ENCODE assay signal across 20 cellular contexts in the genomic region with DNA sequence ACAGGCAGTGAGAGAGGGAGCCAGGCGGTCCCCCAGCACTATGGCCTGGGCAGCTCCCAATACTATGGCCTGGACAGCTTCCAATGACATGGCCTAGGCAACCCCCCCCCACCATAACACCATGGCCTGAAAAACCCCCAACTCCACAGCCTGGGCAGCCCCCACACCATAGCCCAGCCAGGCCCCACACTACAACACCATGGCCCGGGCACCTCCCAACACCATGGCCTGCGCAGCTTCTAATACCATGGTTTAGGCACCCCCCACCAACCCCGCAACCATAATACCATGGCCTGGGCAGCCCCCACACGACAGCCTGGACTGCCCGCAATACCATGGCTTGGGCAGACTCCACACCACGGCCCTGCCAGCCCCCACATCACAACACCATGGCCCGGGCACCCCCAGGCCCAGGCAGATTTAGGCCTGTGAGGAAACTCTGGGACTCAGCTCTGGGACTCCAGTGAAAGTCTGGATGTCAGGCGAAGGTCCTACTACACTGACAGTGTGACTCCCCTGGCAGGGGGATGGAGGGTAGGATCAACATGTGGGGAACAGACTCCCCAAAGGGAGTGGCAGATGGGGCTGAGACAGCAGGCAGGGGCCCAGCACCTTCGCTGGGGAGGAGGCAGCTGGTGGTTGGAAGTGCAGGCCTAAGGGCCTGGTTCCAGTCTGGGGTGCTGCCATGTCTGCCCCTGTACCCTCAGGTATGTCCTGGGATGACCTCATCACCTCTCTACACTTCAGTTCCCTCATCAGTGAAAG. TPM values are rescaled to one million over a fixed set of nuclear protein-coding genes. Genes with fewer than 3 reads are reported as not detected.
DNase-seq lines count a peak whose midpoint lies in the region; ATAC-seq and TF ChIP-seq lines count a peak whose summit lies in the region.
"Had no signal": no experiment of that assay in that cellular context is flagged by ENCODE, and none has a peak within 500 bp of the region (broad histone marks: within the 10 kb centered on the region; RNA-seq: fewer than 3 reads in every experiment).

No MANE protein-coding gene starts in this region.

- no peaks in the 10 kb centered on the region for H3K4me1 Mint-ChIP-seq in chondrocyte (ENCODE audit: low read depth)

- no peaks in the 10 kb centered on the region for H3K9me3 ChIP-seq in tibial artery

- peaks cover 0 to 8% (median 0%) of the 10 kb centered on the region in 3 donors for H3K36me3 ChIP-seq in tibial artery

- no peak for TF ChIP-seq CTCF in chondrocyte (IDR thresholded peaks at IDR 0.05)
- no peak for TF ChIP-seq CTCF in tibial artery (IDR thresholded peaks at IDR 0.05)

- no peak overlapping the region for H3K27ac Mint-ChIP-seq in chondrocyte (ENCODE audit: unreplicated experiment)

- peaks cover 1% of the 10 kb centered on the region for H3K9me3 Mint-ChIP-seq in chondrocyte (ENCODE audit: low read depth)

- peak; percentile 36 for DNase-seq in chondrocyte (ENCODE audit: low spot score)
- peak; percentile 51 for DNase-seq in islet precursor cell
- DNase-seq in posterior vena cava (ENCODE audit: low spot score): peak; percentile 63
- no peak for DNase-seq in tibial artery
- no peak for DNase-seq in SHP77 (lab: John Stamatoyannopoulos, UW)
- DNase-seq in foreskin melanocyte: no peak
- no peak for DNase-seq in HK-2 (ENCODE audit: unreplicated experiment)
- DNase-seq: AML-193, GM23248, HCEC 1CT, MM.1S, NCI-H1105, NCI-H2081 treated with DMSO at 0.1 percent for 48 hours, NCI-H510A treated with DMSO at 0.1 percent for 48 hours, NCI-H82, OCI-M1, Right ventricle myocardium superior had no signal

- intact Hi-C loops in posterior vena cava (cut with DNase I): no loop called here
- intact Hi-C loops in tibial artery (cut with DNase I; ENCODE audit: low total_unique reads): no loop called here

- peaks cover 0 to 75% (median 43%) of the 10 kb centered on the region in 4 donors for H3K4me1 ChIP-seq in tibial artery

- H3K27me3 Mint-ChIP-seq in chondrocyte (ENCODE audit: low read depth): peaks cover 11% of the 10 kb centered on the region

- no peaks in the 10 kb centered on the region for H3K27me3 ChIP-seq in tibial artery

- H3K27ac ChIP-seq in tibial artery: peak overlapping the region; percentile 84 to 91
- H3K27ac ChIP-seq: C4-2B, GM23248 had no signal

- no peak overlapping the region for H3K4me3 ChIP-seq in tibial artery
- H3K4me3 ChIP-seq: GM23248 had no signal

- no peak for ATAC-seq in HG03159 (IDR thresholded peaks at IDR 0.05; ENCODE audit: unreplicated experiment)

- H3K36me3 Mint-ChIP-seq in chondrocyte (ENCODE audit: low read depth): no peaks in the 10 kb centered on the region

- no peak overlapping the region for H3K4me3 Mint-ChIP-seq in chondrocyte (ENCODE audit: unreplicated experiment)

RNA-seq across cellular contexts. Expression of gene CPXM2, which starts 8.7 kb away (rescaled TPM):
- not detected in 3 replicates for total RNA-seq in chondrocyte
- total RNA-seq in posterior vena cava: 100 to 1,000 TPM in 1 of 2 donors, 10 to 100 TPM in 1; 98.3 to 200 TPM
- total RNA-seq: LHCN-M2 had no signal

Comparison
In these comparisons a context has a peak if more than half of its experiments do, and no peak if none do; other contexts are left out.
1. DNase-seq: peak in chondrocyte (single experiment), islet precursor cell (single experiment) and posterior vena cava (single experiment); none in tibial artery (0 of 2), SHP77 (0 of 2), foreskin melanocyte (single experiment) and HK-2 (single experiment).
2. RNA of gene CPXM2, which starts 8.7 kb away (total RNA-seq): 98.3 to 200 TPM in posterior vena cava; not detected in chondrocyte; every median in the first group is over 10 times any median in the second.